10 cellular contexts compared by ENCODE assay signal in genomic region chr21:46326110-46326703, GRCh38. TPM values are rescaled to one million over a fixed set of nuclear protein-coding genes. Genes with fewer than 3 reads are reported as not detected.
A peak's percentile ranks its signal among the peaks of the same experiment; 100 is the strongest.
DNase-seq lines count a peak whose midpoint lies in the region; ATAC-seq, FAIRE-seq and TF ChIP-seq lines count a peak whose summit lies in the region.
"Had no signal": no experiment of that assay in that cellular context is flagged by ENCODE, and none has a peak within 500 bp of the region (broad histone marks: within the 10 kb centered on the region; RNA-seq: fewer than 3 reads in every experiment).

No MANE protein-coding gene starts in this region.

- no peak for TF ChIP-seq EP300 in H1 (IDR thresholded peaks at IDR 0.05; ENCODE audit: borderline replicate concordance in 1 of 2, low read depth in 2 of 2, low read length in 2 of 2)

- no peaks in the 10 kb centered on the region for H3K9me3 ChIP-seq in H1 (ENCODE audit: insufficient read depth in 2 of 2, low read depth in 1 of 2, low read length in 1 of 2)
- H3K9me3 ChIP-seq in smooth muscle cell (replicated peaks; ENCODE audit: low read depth), result no peaks in the 10 kb centered on the region

- no peak overlapping the region for H3K9ac ChIP-seq in H1 (replicated peaks in 1 of 4; ENCODE audit: extremely low read depth in 1 of 4, low read depth in 3 of 4, low read length in 3 of 4)
- H3K9ac ChIP-seq in smooth muscle cell (ENCODE audit: low read depth), result no peak overlapping the region

- H4K20me1 ChIP-seq in H1 (replicated peaks in 1 of 2; ENCODE audit: control insufficient read depth in 1 of 2, insufficient read depth in 2 of 2, low read length in 2 of 2), result peaks cover 3 to 18% of the 10 kb centered on the region in 2 experiments
- H4K20me1 ChIP-seq in smooth muscle cell (ENCODE audit: low read depth), result no peaks in the 10 kb centered on the region

- TF ChIP-seq RAD21 in H1 (IDR thresholded peaks at IDR 0.05 in 1 of 2, conservative IDR thresholded peaks at IDR 0.05 in 1 of 2; ENCODE audit: low read depth in 2 of 2, low read length in 2 of 2), result peak; percentile 2 to 18; a peak in 1 of 4 replicates

- no peak overlapping the region for H2BK12ac ChIP-seq in H1 (ENCODE audit: low read depth, low read length)

- H4K91ac ChIP-seq in H1 (replicated peaks; ENCODE audit: insufficient read length, low read length), result peak overlapping the region; percentile 34

- H3K56ac ChIP-seq in H1 (replicated peaks; ENCODE audit: insufficient read length, low read depth, low read length), result no peak overlapping the region

- H3K36me3 ChIP-seq in H1 (ENCODE audit: control insufficient read depth in 2 of 4, insufficient read depth in 4 of 4, low read length in 3 of 4) (peaks cover 2 to 22% (median 13%) of the 10 kb centered on the region in 4 experiments; a peak in 6 of 8 replicates), smooth muscle cell (ENCODE audit: low read depth) (no peaks in the 10 kb centered on the region)

- H3K4me2 ChIP-seq in H1 (ENCODE audit: insufficient read depth in 1 of 2, low read depth in 2 of 2, low read length in 2 of 2) (peak overlapping the region in 1 of 2 experiments; percentile 97; a peak in 1 of 4 replicates), smooth muscle cell (peak overlapping the region; percentile 99)

- H3K27ac Mint-ChIP-seq in activated T-cell treated with anti-CD3 and anti-CD28 coated beads, Interleukin-2, amount 50 U/mL, for 24 hours, result peak overlapping the region; percentile 19

- H4K5ac ChIP-seq in H1 (ENCODE audit: insufficient read length, low read depth, low read length), result no peak overlapping the region

- no peak for DNase-seq in activated T-cell treated with anti-CD3 and anti-CD28 coated beads, Interleukin-2, amount 50 U/mL, for 24 hours
- no peak for DNase-seq in activated T-cell treated with anti-CD3 and anti-CD28 coated beads, Interleukin-2, amount 50 U/mL, for 48 hours
- DNase-seq in NCI-H69 (lab: John Stamatoyannopoulos, UW) (peak; percentile 54), H1 (ENCODE audit: low read depth in 1 of 2, low spot score in 2 of 2) (no peak), smooth muscle cell (lab: John Stamatoyannopoulos, UW; ENCODE audit: unreplicated experiment) (no peak), HUDEP-2 (lab: John Stamatoyannopoulos, UW; ENCODE audit: unreplicated experiment in 76 of 76) (no peak)
- DNase-seq: NCI-H2107 had no signal

- H3K27me3 ChIP-seq in H1 (replicated peaks in 1 of 4; ENCODE audit: control insufficient read depth in 3 of 4, extremely low read depth in 1 of 4, insufficient read depth in 3 of 4, low read length in 3 of 4), result no peaks in the 10 kb centered on the region
- H3K27me3 ChIP-seq in smooth muscle cell (ENCODE audit: low read depth), result no peaks in the 10 kb centered on the region

- H3K14ac ChIP-seq in H1 (ENCODE audit: insufficient read length), result no peak overlapping the region

- no peak overlapping the region for H3K18ac ChIP-seq in H1 (ENCODE audit: extremely low read depth, low read length)

- H3K23me2 ChIP-seq in H1 (ENCODE audit: low read depth, low read length), result peaks cover 14% of the 10 kb centered on the region

- no peak overlapping the region for H3K4ac ChIP-seq in H1 (replicated peaks; ENCODE audit: insufficient read length, low read depth, low read length)

- TF ChIP-seq POLR2A in H1 (IDR thresholded peaks at IDR 0.05; ENCODE audit: control extremely low read depth in 1 of 2, low read depth in 2 of 2, low read length in 2 of 2), result no peak

- no peak overlapping the region for H2AK5ac ChIP-seq in H1 (ENCODE audit: low read depth, low read length)

- H2BK20ac ChIP-seq in H1 (ENCODE audit: low read length), result no peak overlapping the region

- H3K27me3 Mint-ChIP-seq in activated T-cell treated with anti-CD3 and anti-CD28 coated beads, Interleukin-2, amount 50 U/mL, for 24 hours, result no peaks in the 10 kb centered on the region

- peaks cover 75% of the 10 kb centered on the region for H3K36me3 Mint-ChIP-seq in activated T-cell treated with anti-CD3 and anti-CD28 coated beads, Interleukin-2, amount 50 U/mL, for 24 hours (ENCODE audit: low read depth)

- TF ChIP-seq CTCF in H1 (IDR thresholded peaks at IDR 0.05; ENCODE audit: control extremely low read depth in 1 of 3, insufficient read depth in 1 of 3, low read depth in 1 of 3, low read length in 3 of 3) (peak in 2 of 3 experiments; percentile 3 to 37; a peak in 2 of 4 replicates), smooth muscle cell (IDR thresholded peaks at IDR 0.05; ENCODE audit: borderline replicate concordance, insufficient read depth, poor library complexity, severe bottlenecking) (no peak)

- H3K4me1 ChIP-seq in H1 (replicated peaks in 1 of 4; ENCODE audit: control insufficient read depth in 3 of 4, insufficient read depth in 4 of 4, low read length in 3 of 4) (peaks cover 0 to 9% (median 4%) of the 10 kb centered on the region in 4 experiments; a peak in 6 of 7 replicates), smooth muscle cell (ENCODE audit: low read depth) (peaks cover 21% of the 10 kb centered on the region)

- H3K9me3 Mint-ChIP-seq in activated T-cell treated with anti-CD3 and anti-CD28 coated beads, Interleukin-2, amount 50 U/mL, for 24 hours, result no peaks in the 10 kb centered on the region

- H3K79me1 ChIP-seq in H1 (ENCODE audit: low read depth, low read length), result peaks cover 17% of the 10 kb centered on the region

- 83% methylated on average over 15 of the region's 15 CpGs; no CpG with 5 or more reads in 1 of the 2 experiments for WGBS in H1 (ENCODE audit: extremely low coverage in 1 of 2, insufficient coverage in 1 of 2, insufficient read length in 1 of 2, insufficient replicate concordance in 2 of 2, low coverage in 1 of 2, low lambda C conversion rate in 2 of 2, missing lambda C conversion rate in 1 of 2), 2 experiments
- 95% methylated on average over 15 of the region's 15 CpGs for WGBS in smooth muscle cell (ENCODE audit: low lambda C conversion rate)

- peaks cover 28% of the 10 kb centered on the region for H3K4me1 Mint-ChIP-seq in activated T-cell treated with anti-CD3 and anti-CD28 coated beads, Interleukin-2, amount 50 U/mL, for 24 hours (ENCODE audit: low read depth)

- CTCF ChIA-PET in H1 (lab: Charles Lee; ENCODE audit: partially characterized antibody), result interaction anchor here (0.7 to 1.7 kb wide), 14 partner anchors 9 to 983 kb away, joined by 3 to 6 read pairs (median 3); partner anchors contain the start of gene MCM3AP

- H3K27ac ChIP-seq in H1 (ENCODE audit: low read depth, low read length), result no peak overlapping the region
- H3K27ac ChIP-seq in smooth muscle cell (ENCODE audit: low read depth), result peak overlapping the region; percentile 65

- peaks cover 11 to 64% of the 10 kb centered on the region in 2 experiments for H3K79me2 ChIP-seq in H1 (ENCODE audit: control insufficient read depth in 1 of 2, insufficient read depth in 2 of 2, low read length in 2 of 2)
- peaks cover 65% of the 10 kb centered on the region for H3K79me2 ChIP-seq in smooth muscle cell (ENCODE audit: low read depth)

- no peak overlapping the region for H3K4me3 Mint-ChIP-seq in activated T-cell treated with anti-CD3 and anti-CD28 coated beads, Interleukin-2, amount 50 U/mL, for 24 hours

- no peak overlapping the region for H2BK15ac ChIP-seq in H1 (ENCODE audit: low read length)

- no peak overlapping the region for H3K23ac ChIP-seq in H1 (ENCODE audit: insufficient read length)

- H3K4me3 ChIP-seq in H1 (ENCODE audit: extremely low read depth in 1 of 4, insufficient read depth in 2 of 4, low read depth in 3 of 4, low read length in 4 of 4), result peak overlapping the region in 1 of 4 experiments; percentile 95; a peak in 2 of 8 replicates
- H3K4me3 ChIP-seq in smooth muscle cell, result peak overlapping the region; percentile 99

- H3F3A ChIP-seq in smooth muscle cell (ENCODE audit: low read depth), result peaks cover 15% of the 10 kb centered on the region

- POLR2A ChIA-PET in H1 (lab: Charles Lee; ENCODE audit: partially characterized antibody), result interaction anchor here (0.9 to 1.8 kb wide), 6 partner anchors 15 to 132 kb away, joined by 3 to 5 read pairs (median 5); partner anchors contain the start of genes MCM3AP and YBEY

- no peak for FAIRE-seq in H1 (lab: Jason Lieb, UNC)

- H2BK5ac ChIP-seq in H1 (ENCODE audit: low read depth, low read length), result no peak overlapping the region

- H2AFZ ChIP-seq in H1 (ENCODE audit: low read length), result no peak overlapping the region
- H2AFZ ChIP-seq in smooth muscle cell (ENCODE audit: low read depth), result no peak overlapping the region

- peak overlapping the region; percentile 90; the same call in 1 of the 2 replicates for H4K8ac ChIP-seq in H1 (ENCODE audit: extremely low read depth, insufficient read depth, low read length)

- ATAC-seq in HG03045 (IDR thresholded peaks at IDR 0.05; ENCODE audit: unreplicated experiment), result no peak
- ATAC-seq in GM21737 (IDR thresholded peaks at IDR 0.05; ENCODE audit: unreplicated experiment), result no peak
- ATAC-seq: activated CD4-positive, CD25-positive, alpha-beta regulatory T cell treated with anti-CD3 and anti-CD28 coated beads, Interleukin-2, amount 50 U/mL, for 24 hours had no signal

- no peak overlapping the region for H2BK120ac ChIP-seq in H1 (replicated peaks; ENCODE audit: low read depth, low read length)

RNA-seq across cellular contexts. Expression of gene PCNT, which starts 2.3 kb away (rescaled TPM):
- total RNA-seq in H1 (2021; fragmentation: NEBNext Ultra II Directional; extraction: Animal tissue kit (Norgen Biotek cat#: 25700)), result 39.5 and 45.1 TPM in 2 replicates
- 9.9 and 12.0 TPM in 2 replicates for polyA plus RNA-seq in H1 (2011; rRNA removed)
- polyA plus RNA-seq in H1 (2011; cell fraction: cytosol; rRNA removed), result 14.8 TPM
- 59.4 TPM for polyA plus RNA-seq in H1 (2011; cell fraction: nucleus; rRNA removed)
- 22.2 to 29.2 TPM (median 25.6 TPM) in 4 replicates for polyA plus RNA-seq in H1 (2012, experiment 1 of 2)
- polyA plus RNA-seq in H1 (2012, experiment 2 of 2), result 4.6 TPM
- 16.7 TPM for polyA plus RNA-seq in H1 (2013, experiment 1 of 2)
- polyA plus RNA-seq in H1 (2013, experiment 2 of 2), result 13.8 TPM
- 79.7 and 87.0 TPM in 2 replicates for polyA minus RNA-seq in H1 (2011; rRNA and poly(A)+ RNA removed)
- polyA minus RNA-seq in H1 (2011; cell fraction: cytosol; rRNA and poly(A)+ RNA removed), result 19.8 TPM
- 25.9 TPM for polyA minus RNA-seq in H1 (2011; cell fraction: nucleus; rRNA and poly(A)+ RNA removed)
- total RNA-seq in smooth muscle cell, result 9.3 and 13.1 TPM in 2 replicates
- 10.8 and 19.1 TPM in 2 replicates for polyA plus RNA-seq in smooth muscle cell

RNA-seq across cellular contexts. Expression of gene C21orf58, which starts 2.5 kb away (rescaled TPM):
- 22.4 and 26.1 TPM in 2 replicates for total RNA-seq in H1 (2021; fragmentation: NEBNext Ultra II Directional; extraction: Animal tissue kit (Norgen Biotek cat#: 25700))
- polyA plus RNA-seq in H1 (2011; rRNA removed) (13.8 and 27.8 TPM in 2 replicates), smooth muscle cell (3.9 and 4.9 TPM in 2 replicates)
- polyA plus RNA-seq in H1 (2011; cell fraction: cytosol; rRNA removed), result 26.1 TPM
- 101 TPM for polyA plus RNA-seq in H1 (2011; cell fraction: nucleus; rRNA removed)
- 14.7 to 21.7 TPM (median 19.3 TPM) in 4 replicates for polyA plus RNA-seq in H1 (2012, experiment 1 of 2)
- 9.2 TPM for polyA plus RNA-seq in H1 (2012, experiment 2 of 2)
- 20.8 TPM for polyA plus RNA-seq in H1 (2013, experiment 1 of 2)
- 17.7 TPM for polyA plus RNA-seq in H1 (2013, experiment 2 of 2)
- 12.4 and 19.3 TPM in 2 replicates for polyA minus RNA-seq in H1 (2011; rRNA and poly(A)+ RNA removed)
- 13.4 TPM for polyA minus RNA-seq in H1 (2011; cell fraction: cytosol; rRNA and poly(A)+ RNA removed)
- polyA minus RNA-seq in H1 (2011; cell fraction: nucleus; rRNA and poly(A)+ RNA removed), result 45.4 TPM
- 2.1 and 4.5 TPM in 2 replicates for total RNA-seq in smooth muscle cell

RNA-seq across cellular contexts. Expression of gene YBEY, which starts 40.1 kb away (rescaled TPM):
- total RNA-seq in H1 (2021; fragmentation: NEBNext Ultra II Directional; extraction: Animal tissue kit (Norgen Biotek cat#: 25700)), result 26.6 and 26.9 TPM in 2 replicates
- polyA plus RNA-seq in H1 (2011; rRNA removed) (23.7 and 31.9 TPM in 2 replicates), smooth muscle cell (22.0 and 24.1 TPM in 2 replicates)
- polyA plus RNA-seq in H1 (2011; cell fraction: cytosol; rRNA removed), result 32.7 TPM
- 12.1 TPM for polyA plus RNA-seq in H1 (2011; cell fraction: nucleus; rRNA removed)
- 28.6 to 46.1 TPM (median 29.9 TPM) in 4 replicates for polyA plus RNA-seq in H1 (2012, experiment 1 of 2)
- 36.9 TPM for polyA plus RNA-seq in H1 (2012, experiment 2 of 2)
- 23.5 TPM for polyA plus RNA-seq in H1 (2013, experiment 1 of 2)
- polyA plus RNA-seq in H1 (2013, experiment 2 of 2), result 21.8 TPM
- 19.1 and 20.3 TPM in 2 replicates for polyA minus RNA-seq in H1 (2011; rRNA and poly(A)+ RNA removed)
- 16.4 TPM for polyA minus RNA-seq in H1 (2011; cell fraction: cytosol; rRNA and poly(A)+ RNA removed)
- polyA minus RNA-seq in H1 (2011; cell fraction: nucleus; rRNA and poly(A)+ RNA removed), result 12.5 TPM
- total RNA-seq in smooth muscle cell, result 20.3 and 31.1 TPM in 2 replicates

RNA-seq across cellular contexts. Expression of gene MCM3AP, which starts 40.8 kb away (rescaled TPM):
- total RNA-seq in H1 (2021; fragmentation: NEBNext Ultra II Directional; extraction: Animal tissue kit (Norgen Biotek cat#: 25700)), result 119 and 124 TPM in 2 replicates
- polyA plus RNA-seq in H1 (2011; rRNA removed) (37.2 and 65.4 TPM in 2 replicates), smooth muscle cell (38.4 and 39.2 TPM in 2 replicates)
- polyA plus RNA-seq in H1 (2011; cell fraction: cytosol; rRNA removed), result 47.1 TPM
- polyA plus RNA-seq in H1 (2011; cell fraction: nucleus; rRNA removed), result 88.7 TPM
- polyA plus RNA-seq in H1 (2012, experiment 1 of 2), result 67.6 to 78.6 TPM (median 75.2 TPM) in 4 replicates
- polyA plus RNA-seq in H1 (2012, experiment 2 of 2), result 27.6 TPM
- polyA plus RNA-seq in H1 (2013, experiment 1 of 2), result 51.2 TPM
- 47.8 TPM for polyA plus RNA-seq in H1 (2013, experiment 2 of 2)
- 87.3 and 109 TPM in 2 replicates for polyA minus RNA-seq in H1 (2011; rRNA and poly(A)+ RNA removed)
- polyA minus RNA-seq in H1 (2011; cell fraction: cytosol; rRNA and poly(A)+ RNA removed), result 80.6 TPM
- 130 TPM for polyA minus RNA-seq in H1 (2011; cell fraction: nucleus; rRNA and poly(A)+ RNA removed)
- 51.5 and 61.6 TPM in 2 replicates for total RNA-seq in smooth muscle cell
